In genomic region chr3:57787867-57788623, GRCh38 we compare ENCODE assay signal across 9 cellular contexts. TPM values are rescaled to one million over a fixed set of nuclear protein-coding genes. Genes with fewer than 3 reads are reported as not detected.
DNase-seq lines count a peak whose midpoint lies in the region; ATAC-seq and TF ChIP-seq lines count a peak whose summit lies in the region.
"Had no signal": no experiment of that assay in that cellular context is flagged by ENCODE, and none has a peak within 500 bp of the region (broad histone marks: within the 10 kb centered on the region; RNA-seq: fewer than 3 reads in every experiment).

No MANE protein-coding gene starts in this region.

- H2AFZ ChIP-seq in osteoblast (ENCODE audit: low read length), result no peak overlapping the region

- no peaks in the 10 kb centered on the region for H3K9me3 ChIP-seq in osteoblast (ENCODE audit: low read depth, low read length)

- H3K4me2 ChIP-seq in osteoblast (ENCODE audit: insufficient read depth, low read length), result no peak overlapping the region

- ATAC-seq in GM18870 (IDR thresholded peaks at IDR 0.05; ENCODE audit: unreplicated experiment) (peak; percentile 89), GM21737 (IDR thresholded peaks at IDR 0.05; ENCODE audit: unreplicated experiment) (peak; percentile 82), HG03575 (IDR thresholded peaks at IDR 0.05; ENCODE audit: extremely low read depth, insufficient number of reproducible peaks, low FRiP score, unreplicated experiment) (peak; percentile 84)

- no peak overlapping the region for H3K27ac ChIP-seq in osteoblast (ENCODE audit: low read depth, low read length)
- H3K27ac ChIP-seq: HL-60 had no signal

- no peaks in the 10 kb centered on the region for H3K36me3 ChIP-seq in osteoblast (ENCODE audit: insufficient read depth, low read length)

- no peaks in the 10 kb centered on the region for H3K4me1 ChIP-seq in osteoblast (ENCODE audit: insufficient read depth, low read length)

- no peaks in the 10 kb centered on the region for H3K27me3 ChIP-seq in osteoblast (ENCODE audit: insufficient read depth, low read length)

- peaks cover 68% of the 10 kb centered on the region for H3K79me2 ChIP-seq in osteoblast (ENCODE audit: insufficient read depth, low read length)

- DNase-seq in kidney tubule cell (ENCODE audit: low spot score) (peak; percentile 90), inferior parietal cortex (ENCODE audit: extremely low spot score) (no peak), NCI-H446 treated with DMSO at 0.1 percent for 48 hours (lab: John Stamatoyannopoulos, UW) (no peak), putamen (ENCODE audit: low spot score) (no peak), osteoblast (ENCODE audit: insufficient read length, low spot score, missing footprints) (no peak)

- no peak overlapping the region for H3K4me3 ChIP-seq in osteoblast (ENCODE audit: insufficient read depth, low read length)

- no peak for TF ChIP-seq CTCF in osteoblast (IDR thresholded peaks at IDR 0.05; ENCODE audit: extremely low read depth, low read depth, low read length)

- H4K20me1 ChIP-seq in osteoblast (ENCODE audit: insufficient read depth, low read length), result peaks cover 50% of the 10 kb centered on the region

RNA-seq across cellular contexts. Expression of gene SLMAP, which starts 31.9 kb away (rescaled TPM):
- 43.9 and 50.7 TPM in 2 replicates for total RNA-seq in osteoblast
